In genomic region chr9:127878001-127878651, GRCh38 we compare ENCODE assay signal across 1 cellular context.
TF ChIP-seq lines count a peak whose summit lies in the region.

No MANE protein-coding gene starts in this region.

TF ChIP-seq in GM12878, 131 proteins besides CTCF, POLR2A, EP300 and RAD21:
- TF ChIP-seq TBL1XR1 (IDR thresholded peaks at IDR 0.05; ENCODE audit: low read depth, low read length) = no peak
- TF ChIP-seq SREBF1 (IDR thresholded peaks at IDR 0.05; ENCODE audit: low read length) = no peak
- TF ChIP-seq CHD1 (IDR thresholded peaks at IDR 0.05; ENCODE audit: low read depth, low read length) = no peak
- no peak for TF ChIP-seq SREBF2 (IDR thresholded peaks at IDR 0.05; ENCODE audit: low read length)
